In genomic region chr12:115163710-115164109, GRCh38 we compare ENCODE assay signal across 16 cellular contexts.
"Had no signal": no experiment of that assay in that cellular context is flagged by ENCODE, and none has a peak within 500 bp of the region (broad histone marks: within the 10 kb centered on the region; RNA-seq: fewer than 3 reads in every experiment).

No MANE protein-coding gene starts in this region.

- ATAC-seq: activated CD8-positive, alpha-beta T cell treated with anti-CD3 and anti-CD28 coated beads, Interleukin-2, amount 10 ng/mL, durations not matched to agents 7 days and 5 days; heart left ventricle; pancreas had no signal

- DNase-seq: activated CD4-positive, alpha-beta T cell treated with anti-CD3 and anti-CD28 coated beads for 48 hours; activated CD8-positive, alpha-beta memory T cell treated with anti-CD3 and anti-CD28 coated beads, Interleukin-2, amount 50 U/mL, for 48 hours; activated CD8-positive, alpha-beta T cell treated with anti-CD3 and anti-CD28 coated beads, Interleukin-2, amount 10 ng/mL, durations not matched to agents 7 days and 5 days; activated naive CD4-positive, alpha-beta T cell; caudate nucleus; colonic mucosa; effector CD4-positive, alpha-beta T cell; heart left ventricle; left ventricle myocardium inferior; pancreas; stimulated activated CD4-positive, alpha-beta T cell treated with anti-CD3 and anti-CD28 coated beads, Interleukin-15, amount 100 ng/mL, for 24 hours; stimulated activated CD4-positive, alpha-beta T cell treated with anti-CD3 and anti-CD28 coated beads, Interleukin-4, amount 100 ng/mL, for 4 hours; stomach; T1000; uterus had no signal

- H3K27ac Mint-ChIP-seq: activated CD8-positive, alpha-beta T cell treated with anti-CD3 and anti-CD28 coated beads, Interleukin-2, amount 10 ng/mL, durations not matched to agents 7 days and 5 days had no signal

- H3K4me1 Mint-ChIP-seq: neural crest cell had no signal

- H3K4me3 Mint-ChIP-seq: activated CD8-positive, alpha-beta T cell treated with anti-CD3 and anti-CD28 coated beads, Interleukin-2, amount 10 ng/mL, durations not matched to agents 7 days and 5 days; neural crest cell had no signal

- H3K9me3 Mint-ChIP-seq: neural crest cell had no signal
